ENCODE assay signal across 16 cellular contexts in the genomic region with DNA sequence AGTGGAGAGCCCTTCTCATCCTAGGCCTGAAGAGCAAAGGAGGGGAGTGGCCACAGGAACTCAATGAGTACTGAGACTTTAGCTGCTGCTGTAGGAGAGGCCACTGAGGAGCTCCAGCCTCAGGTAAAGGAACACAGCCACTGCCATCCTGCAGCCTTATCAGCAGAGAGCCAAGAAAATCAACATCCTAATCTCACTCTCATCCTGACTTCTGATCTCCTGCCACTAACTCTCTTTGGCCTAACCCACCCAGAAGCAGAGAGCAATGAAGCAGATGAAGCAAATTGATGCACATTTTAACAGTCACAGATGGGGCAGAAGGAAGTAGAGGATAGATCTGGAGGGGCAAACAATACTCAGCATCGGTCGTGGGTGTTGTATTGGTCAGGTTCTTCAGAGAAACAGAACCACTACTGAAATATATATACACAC.
"Had no signal": no experiment of that assay in that cellular context is flagged by ENCODE, and none has a peak within 500 bp of the region (broad histone marks: within the 10 kb centered on the region; RNA-seq: fewer than 3 reads in every experiment).

No MANE protein-coding gene starts in this region.

- H3K9me3 ChIP-seq: right atrium auricular region, tibial nerve, vagina had no signal

- H3K27ac ChIP-seq: right atrium auricular region, tibial nerve, vagina had no signal

- H3K27me3 Mint-ChIP-seq: activated CD4-positive, alpha-beta memory T cell treated with anti-CD3 and anti-CD28 coated beads, Interleukin-2, amount 10 ng/mL, durations not matched to agents 7 days and 5 days; activated T-cell treated with anti-CD3 and anti-CD28 coated beads, Interleukin-2, amount 50 U/mL, for 24 hours; natural killer cell treated with Interleukin-12 subunit alpha and Interleukin-12 subunit beta and Interleukin-15 and Interleukin-18, amount 100 ng/mL, for 72 hours; progenitor cell of endocrine pancreas had no signal

- H3K4me3 ChIP-seq: right atrium auricular region, tibial nerve, vagina had no signal

- H3K4me1 Mint-ChIP-seq: activated CD4-positive, alpha-beta memory T cell treated with anti-CD3 and anti-CD28 coated beads, Interleukin-2, amount 10 ng/mL, durations not matched to agents 7 days and 5 days had no signal

- DNase-seq: activated CD4-positive, alpha-beta memory T cell treated with anti-CD3 and anti-CD28 coated beads, Interleukin-2, amount 10 ng/mL, durations not matched to agents 7 days and 5 days; activated CD4-positive, alpha-beta T cell treated with anti-CD3 and anti-CD28 coated beads for 4 hours; activated effector memory CD4-positive, alpha-beta T cell treated with Interleukin-2 at 50 U/mL for 16 hours; activated T-cell treated with anti-CD3 and anti-CD28 coated beads, Interleukin-2, amount 50 U/mL, for 24 hours; kidney glomerular epithelial cell; nucleus accumbens; stimulated activated CD4-positive, alpha-beta T cell treated with anti-CD3 and anti-CD28 coated beads, Interleukin-15, amount 100 ng/mL, for 24 hours; stimulated activated CD4-positive, alpha-beta T cell treated with anti-CD3 and anti-CD28 coated beads, Interleukin-4, amount 100 ng/mL, for 24 hours; stimulated activated naive CD4-positive, alpha-beta T cell; substantia nigra had no signal

- H3K27me3 ChIP-seq: right atrium auricular region, tibial nerve, vagina had no signal

- ATAC-seq: activated naive CD4-positive, alpha-beta T cell treated with anti-CD3 and anti-CD28 coated beads, Interleukin-2, amount 50 U/mL, for 72 hours; natural killer cell treated with Interleukin-12 subunit alpha and Interleukin-12 subunit beta and Interleukin-15 and Interleukin-18, amount 100 ng/mL, for 72 hours had no signal

- H3K36me3 ChIP-seq: right atrium auricular region, tibial nerve, vagina had no signal

- H3K4me1 ChIP-seq: right atrium auricular region, tibial nerve, vagina had no signal

- H3K4me3 Mint-ChIP-seq: activated CD4-positive, alpha-beta memory T cell treated with anti-CD3 and anti-CD28 coated beads, Interleukin-2, amount 10 ng/mL, durations not matched to agents 7 days and 5 days; activated T-cell treated with anti-CD3 and anti-CD28 coated beads, Interleukin-2, amount 50 U/mL, for 24 hours; natural killer cell treated with Interleukin-12 subunit alpha and Interleukin-12 subunit beta and Interleukin-15 and Interleukin-18, amount 100 ng/mL, for 72 hours had no signal

- H3K27ac Mint-ChIP-seq: activated CD4-positive, alpha-beta memory T cell treated with anti-CD3 and anti-CD28 coated beads, Interleukin-2, amount 10 ng/mL, durations not matched to agents 7 days and 5 days; activated naive CD4-positive, alpha-beta T cell treated with anti-CD3 and anti-CD28 coated beads, Interleukin-2, amount 50 U/mL, for 72 hours; activated T-cell treated with anti-CD3 and anti-CD28 coated beads, Interleukin-2, amount 50 U/mL, for 24 hours; natural killer cell treated with Interleukin-12 subunit alpha and Interleukin-12 subunit beta and Interleukin-15 and Interleukin-18, amount 100 ng/mL, for 72 hours; progenitor cell of endocrine pancreas had no signal
